1 cellular context compared by ENCODE assay signal in the genomic region with DNA sequence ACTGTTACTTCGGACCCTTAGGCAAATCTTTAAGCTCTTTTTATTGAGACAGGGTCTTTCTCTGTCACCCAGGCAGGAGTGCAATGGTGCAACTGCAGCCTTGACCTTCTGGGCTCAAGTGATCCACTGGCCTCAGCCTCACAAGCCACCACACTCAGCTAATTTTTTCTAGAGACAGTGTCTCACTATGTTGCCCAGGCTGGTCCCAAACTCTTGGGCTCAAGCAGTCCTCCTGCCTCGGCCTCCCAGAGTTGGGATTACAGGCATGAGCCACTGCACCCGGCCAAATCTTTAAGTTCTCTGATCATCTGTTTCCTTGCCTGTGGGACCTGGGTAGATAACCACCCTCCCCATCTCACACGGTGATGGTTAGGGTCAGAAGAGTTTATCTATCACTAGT.
TF ChIP-seq lines count a peak whose summit lies in the region.

No MANE protein-coding gene starts in this region.

TF ChIP-seq in HepG2, 621 proteins besides CTCF, POLR2A, EP300 and RAD21:
- TF ChIP-seq ZNF207 (IDR thresholded peaks at IDR 0.05; ENCODE audit: borderline replicate concordance) (no peak), ZNF33A (CRISPR knock-in tag; IDR thresholded peaks at IDR 0.05; ENCODE audit: borderline replicate concordance) (no peak), HNF4A (CRISPR knock-in tag; IDR thresholded peaks at IDR 0.05) (peak; percentile 50), XBP1 (CRISPR knock-in tag; IDR thresholded peaks at IDR 0.05) (no peak), U2AF1 (optimal IDR thresholded peaks at IDR 0.05; ENCODE audit: low read depth, low read length) (no peak), ZNF121 (CRISPR knock-in tag; IDR thresholded peaks at IDR 0.05) (peak; percentile 98), NFYC (CRISPR knock-in tag; IDR thresholded peaks at IDR 0.05) (no peak), ZMYM3 (CRISPR knock-in tag; IDR thresholded peaks at IDR 0.05) (peak; percentile 56), NR2F6 (IDR thresholded peaks at IDR 0.05) (peak; percentile 36; the same call in 1 of the 2 replicates), NR2F6 (CRISPR knock-in tag; IDR thresholded peaks at IDR 0.05) (0 out of 2 replicates have a peak, but pooled peaks have one; percentile 18)
- TF ChIP-seq, protein P1, sequence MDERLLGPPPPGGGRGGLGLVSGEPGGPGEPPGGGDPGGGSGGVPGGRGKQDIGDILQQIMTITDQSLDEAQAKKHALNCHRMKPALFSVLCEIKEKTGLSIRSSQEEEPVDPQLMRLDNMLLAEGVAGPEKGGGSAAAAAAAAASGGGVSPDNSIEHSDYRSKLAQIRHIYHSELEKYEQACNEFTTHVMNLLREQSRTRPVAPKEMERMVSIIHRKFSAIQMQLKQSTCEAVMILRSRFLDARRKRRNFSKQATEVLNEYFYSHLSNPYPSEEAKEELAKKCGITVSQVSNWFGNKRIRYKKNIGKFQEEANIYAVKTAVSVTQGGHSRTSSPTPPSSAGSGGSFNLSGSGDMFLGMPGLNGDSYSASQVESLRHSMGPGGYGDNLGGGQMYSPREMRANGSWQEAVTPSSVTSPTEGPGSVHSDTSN (CRISPR knock-in tag; IDR thresholded peaks at IDR 0.05) = no peak
- TF ChIP-seq, protein P2, sequence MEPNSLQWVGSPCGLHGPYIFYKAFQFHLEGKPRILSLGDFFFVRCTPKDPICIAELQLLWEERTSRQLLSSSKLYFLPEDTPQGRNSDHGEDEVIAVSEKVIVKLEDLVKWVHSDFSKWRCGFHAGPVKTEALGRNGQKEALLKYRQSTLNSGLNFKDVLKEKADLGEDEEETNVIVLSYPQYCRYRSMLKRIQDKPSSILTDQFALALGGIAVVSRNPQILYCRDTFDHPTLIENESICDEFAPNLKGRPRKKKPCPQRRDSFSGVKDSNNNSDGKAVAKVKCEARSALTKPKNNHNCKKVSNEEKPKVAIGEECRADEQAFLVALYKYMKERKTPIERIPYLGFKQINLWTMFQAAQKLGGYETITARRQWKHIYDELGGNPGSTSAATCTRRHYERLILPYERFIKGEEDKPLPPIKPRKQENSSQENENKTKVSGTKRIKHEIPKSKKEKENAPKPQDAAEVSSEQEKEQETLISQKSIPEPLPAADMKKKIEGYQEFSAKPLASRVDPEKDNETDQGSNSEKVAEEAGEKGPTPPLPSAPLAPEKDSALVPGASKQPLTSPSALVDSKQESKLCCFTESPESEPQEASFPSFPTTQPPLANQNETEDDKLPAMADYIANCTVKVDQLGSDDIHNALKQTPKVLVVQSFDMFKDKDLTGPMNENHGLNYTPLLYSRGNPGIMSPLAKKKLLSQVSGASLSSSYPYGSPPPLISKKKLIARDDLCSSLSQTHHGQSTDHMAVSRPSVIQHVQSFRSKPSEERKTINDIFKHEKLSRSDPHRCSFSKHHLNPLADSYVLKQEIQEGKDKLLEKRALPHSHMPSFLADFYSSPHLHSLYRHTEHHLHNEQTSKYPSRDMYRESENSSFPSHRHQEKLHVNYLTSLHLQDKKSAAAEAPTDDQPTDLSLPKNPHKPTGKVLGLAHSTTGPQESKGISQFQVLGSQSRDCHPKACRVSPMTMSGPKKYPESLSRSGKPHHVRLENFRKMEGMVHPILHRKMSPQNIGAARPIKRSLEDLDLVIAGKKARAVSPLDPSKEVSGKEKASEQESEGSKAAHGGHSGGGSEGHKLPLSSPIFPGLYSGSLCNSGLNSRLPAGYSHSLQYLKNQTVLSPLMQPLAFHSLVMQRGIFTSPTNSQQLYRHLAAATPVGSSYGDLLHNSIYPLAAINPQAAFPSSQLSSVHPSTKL (CRISPR knock-in tag; IDR thresholded peaks at IDR 0.05) = peak; percentile 21; the same call in 1 of the 2 replicates
- TF ChIP-seq, protein P3, sequence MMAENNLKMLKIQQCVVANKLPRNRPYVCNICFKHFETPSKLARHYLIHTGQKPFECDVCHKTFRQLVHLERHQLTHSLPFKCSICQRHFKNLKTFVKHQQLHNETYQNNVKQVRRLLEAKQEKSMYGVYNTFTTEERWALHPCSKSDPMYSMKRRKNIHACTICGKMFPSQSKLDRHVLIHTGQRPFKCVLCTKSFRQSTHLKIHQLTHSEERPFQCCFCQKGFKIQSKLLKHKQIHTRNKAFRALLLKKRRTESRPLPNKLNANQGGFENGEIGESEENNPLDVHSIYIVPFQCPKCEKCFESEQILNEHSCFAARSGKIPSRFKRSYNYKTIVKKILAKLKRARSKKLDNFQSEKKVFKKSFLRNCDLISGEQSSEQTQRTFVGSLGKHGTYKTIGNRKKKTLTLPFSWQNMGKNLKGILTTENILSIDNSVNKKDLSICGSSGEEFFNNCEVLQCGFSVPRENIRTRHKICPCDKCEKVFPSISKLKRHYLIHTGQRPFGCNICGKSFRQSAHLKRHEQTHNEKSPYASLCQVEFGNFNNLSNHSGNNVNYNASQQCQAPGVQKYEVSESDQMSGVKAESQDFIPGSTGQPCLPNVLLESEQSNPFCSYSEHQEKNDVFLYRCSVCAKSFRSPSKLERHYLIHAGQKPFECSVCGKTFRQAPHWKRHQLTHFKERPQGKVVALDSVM (CRISPR knock-in tag; IDR thresholded peaks at IDR 0.05) = peak; percentile 51; the same call in 1 of the 2 replicates
- TF ChIP-seq, protein P4, sequence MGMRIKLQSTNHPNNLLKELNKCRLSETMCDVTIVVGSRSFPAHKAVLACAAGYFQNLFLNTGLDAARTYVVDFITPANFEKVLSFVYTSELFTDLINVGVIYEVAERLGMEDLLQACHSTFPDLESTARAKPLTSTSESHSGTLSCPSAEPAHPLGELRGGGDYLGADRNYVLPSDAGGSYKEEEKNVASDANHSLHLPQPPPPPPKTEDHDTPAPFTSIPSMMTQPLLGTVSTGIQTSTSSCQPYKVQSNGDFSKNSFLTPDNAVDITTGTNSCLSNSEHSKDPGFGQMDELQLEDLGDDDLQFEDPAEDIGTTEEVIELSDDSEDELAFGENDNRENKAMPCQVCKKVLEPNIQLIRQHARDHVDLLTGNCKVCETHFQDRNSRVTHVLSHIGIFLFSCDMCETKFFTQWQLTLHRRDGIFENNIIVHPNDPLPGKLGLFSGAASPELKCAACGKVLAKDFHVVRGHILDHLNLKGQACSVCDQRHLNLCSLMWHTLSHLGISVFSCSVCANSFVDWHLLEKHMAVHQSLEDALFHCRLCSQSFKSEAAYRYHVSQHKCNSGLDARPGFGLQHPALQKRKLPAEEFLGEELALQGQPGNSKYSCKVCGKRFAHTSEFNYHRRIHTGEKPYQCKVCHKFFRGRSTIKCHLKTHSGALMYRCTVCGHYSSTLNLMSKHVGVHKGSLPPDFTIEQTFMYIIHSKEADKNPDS (CRISPR knock-in tag; IDR thresholded peaks at IDR 0.05) = no peak
- TF ChIP-seq, protein P5, sequence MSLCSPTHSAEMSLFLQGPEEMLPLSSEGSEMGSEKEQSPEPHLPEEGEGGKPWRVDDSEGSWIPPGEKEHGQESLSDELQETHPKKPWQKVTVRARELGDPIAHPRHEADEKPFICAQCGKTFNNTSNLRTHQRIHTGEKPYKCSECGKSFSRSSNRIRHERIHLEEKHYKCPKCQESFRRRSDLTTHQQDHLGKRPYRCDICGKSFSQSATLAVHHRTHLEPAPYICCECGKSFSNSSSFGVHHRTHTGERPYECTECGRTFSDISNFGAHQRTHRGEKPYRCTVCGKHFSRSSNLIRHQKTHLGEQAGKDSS (CRISPR knock-in tag; IDR thresholded peaks at IDR 0.05; ENCODE audit: borderline replicate concordance, low read depth) = no peak
- TF ChIP-seq, protein P6, sequence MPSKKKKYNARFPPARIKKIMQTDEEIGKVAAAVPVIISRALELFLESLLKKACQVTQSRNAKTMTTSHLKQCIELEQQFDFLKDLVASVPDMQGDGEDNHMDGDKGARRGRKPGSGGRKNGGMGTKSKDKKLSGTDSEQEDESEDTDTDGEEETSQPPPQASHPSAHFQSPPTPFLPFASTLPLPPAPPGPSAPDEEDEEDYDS (CRISPR knock-in tag; IDR thresholded peaks at IDR 0.05) = no peak
